Comparison of ENCODE assay signal across 8 cellular contexts in genomic region chr11:48109046-48109666, GRCh38.
DNase-seq lines count a peak whose midpoint lies in the region; ATAC-seq and TF ChIP-seq lines count a peak whose summit lies in the region.

No MANE protein-coding gene starts in this region.

- peak overlapping the region; percentile 87 for H3K27ac Mint-ChIP-seq in activated CD4-positive, alpha-beta T cell treated with anti-CD3 and anti-CD28 coated beads for 36 hours

- H4K20me1 ChIP-seq in Loucy (ENCODE audit: insufficient read depth, low read length, poor library complexity, severe bottlenecking), result no peaks in the 10 kb centered on the region

- peak overlapping the region; percentile 86 for H2AFZ ChIP-seq in Loucy (ENCODE audit: low read length)

- peak; percentile 47 for TF ChIP-seq CTCF in Loucy (conservative IDR thresholded peaks at IDR 0.05; ENCODE audit: low read length)

- no peaks in the 10 kb centered on the region for H3K9me3 Mint-ChIP-seq in activated CD4-positive, alpha-beta T cell treated with anti-CD3 and anti-CD28 coated beads for 36 hours (ENCODE audit: low read depth)

- H3K4me3 Mint-ChIP-seq in activated CD4-positive, alpha-beta T cell treated with anti-CD3 and anti-CD28 coated beads for 36 hours, result peak overlapping the region; percentile 66

- H3K4me1 ChIP-seq in Loucy (ENCODE audit: insufficient read depth, low read length, poor library complexity, severe bottlenecking) (peaks cover 5% of the 10 kb centered on the region), SJSA1 (replicated peaks) (peaks cover 33% of the 10 kb centered on the region), muscle layer of duodenum (ENCODE audit: control insufficient read depth in 1 of 2, insufficient read depth in 2 of 2, low read length in 2 of 2) (peaks cover 4 to 22% of the 10 kb centered on the region in 2 donors)
- H3K4me1 ChIP-seq in effector memory CD4-positive, alpha-beta T cell (ENCODE audit: control insufficient read depth, insufficient read depth, low read length, poor library complexity, severe bottlenecking), result peaks cover 22% of the 10 kb centered on the region

- H3K36me3 ChIP-seq in Loucy (ENCODE audit: insufficient read depth, low read length), result no peaks in the 10 kb centered on the region
- peaks cover 3% of the 10 kb centered on the region; the same call in 1 of the 2 replicates for H3K36me3 ChIP-seq in SJSA1
- peaks cover 5% of the 10 kb centered on the region for H3K36me3 ChIP-seq in effector memory CD4-positive, alpha-beta T cell (ENCODE audit: control insufficient read depth, insufficient read depth, low read length)
- H3K36me3 ChIP-seq in muscle layer of duodenum (ENCODE audit: control insufficient read depth in 1 of 2, insufficient read depth in 2 of 2, low read length in 2 of 2), result no peaks in the 10 kb centered on the region

- no peak for DNase-seq in activated CD4-positive, alpha-beta T cell treated with anti-CD3 and anti-CD28 coated beads for 36 hours
- DNase-seq in activated CD4-positive, alpha-beta T cell treated with anti-CD3 and anti-CD28 coated beads, Interleukin-2, amount 50 U/mL, for 1 hour, result no peak
- DNase-seq in SJSA1 (ENCODE audit: low read depth in 1 of 2, low spot score in 2 of 2), result peak; percentile 13 to 45
- DNase-seq in effector memory CD4-positive, alpha-beta T cell, result no peak

- peaks cover 49% of the 10 kb centered on the region for H3K4me1 Mint-ChIP-seq in activated CD4-positive, alpha-beta T cell treated with anti-CD3 and anti-CD28 coated beads for 36 hours

- no peaks in the 10 kb centered on the region for H3K79me2 ChIP-seq in Loucy (ENCODE audit: insufficient read depth, low read length)

- no peaks in the 10 kb centered on the region for H3K9me2 ChIP-seq in Loucy (replicated peaks; ENCODE audit: low read depth, low read length)

- H3K4me3 ChIP-seq in Loucy (ENCODE audit: low read length, poor library complexity, severe bottlenecking) (peak overlapping the region; percentile 72), SJSA1 (no peak overlapping the region), muscle layer of duodenum (ENCODE audit: low read depth in 1 of 2, low read length in 2 of 2) (peak overlapping the region; percentile 47 to 65)
- peak overlapping the region; percentile 48 for H3K4me3 ChIP-seq in effector memory CD4-positive, alpha-beta T cell (ENCODE audit: insufficient read depth, low read depth, low read length, poor library complexity, severe bottlenecking)

- no peaks in the 10 kb centered on the region for H3F3A ChIP-seq in Loucy (ENCODE audit: low read depth)

- H3K27me3 ChIP-seq in Loucy (ENCODE audit: insufficient read depth, low read length, poor library complexity, severe bottlenecking) (no peaks in the 10 kb centered on the region), SJSA1 (replicated peaks) (no peaks in the 10 kb centered on the region), muscle layer of duodenum (ENCODE audit: low read depth, low read length) (no peaks in the 10 kb centered on the region)
- H3K27me3 ChIP-seq in effector memory CD4-positive, alpha-beta T cell (replicated peaks; ENCODE audit: control insufficient read depth, insufficient read depth, low read length, poor library complexity, severe bottlenecking), result no peaks in the 10 kb centered on the region

- ATAC-seq in activated CD4-positive, alpha-beta T cell treated with anti-CD3 and anti-CD28 coated beads for 36 hours, result peak; percentile 34
- ATAC-seq in HG02840 (IDR thresholded peaks at IDR 0.05; ENCODE audit: low FRiP score, unreplicated experiment) (no peak), HG02678 (IDR thresholded peaks at IDR 0.05; ENCODE audit: unreplicated experiment) (no peak)

- peak overlapping the region; percentile 59 for H3K9ac ChIP-seq in Loucy (ENCODE audit: low read depth, low read length, poor library complexity, severe bottlenecking)

- intact Hi-C loops in activated CD4-positive, alpha-beta T cell treated with anti-CD3 and anti-CD28 coated beads for 36 hours (cut with DNase I, micrococcal nuclease), result loop anchor here (1.0 to 2.0 kb wide), 7 partner anchors 12 to 260 kb away; partner anchors contain the start of gene NUP160 (in 1 of the 2)

- H3K36me3 Mint-ChIP-seq in activated CD4-positive, alpha-beta T cell treated with anti-CD3 and anti-CD28 coated beads for 36 hours (ENCODE audit: low read depth), result peaks cover 3% of the 10 kb centered on the region

- H3K27me3 Mint-ChIP-seq in activated CD4-positive, alpha-beta T cell treated with anti-CD3 and anti-CD28 coated beads for 36 hours, result no peaks in the 10 kb centered on the region

- H3K9me3 ChIP-seq in Loucy (ENCODE audit: insufficient read depth, low read depth, low read length), result no peaks in the 10 kb centered on the region
- H3K9me3 ChIP-seq in SJSA1 (replicated peaks), result no peaks in the 10 kb centered on the region
- no peaks in the 10 kb centered on the region for H3K9me3 ChIP-seq in effector memory CD4-positive, alpha-beta T cell (ENCODE audit: control insufficient read depth, low read length)
- no peaks in the 10 kb centered on the region for H3K9me3 ChIP-seq in muscle layer of duodenum (ENCODE audit: control insufficient read depth in 1 of 2, low read length in 2 of 2)

- H3K4me2 ChIP-seq in Loucy (ENCODE audit: low read depth, low read length, poor library complexity, severe bottlenecking), result peak overlapping the region; percentile 80

- CTCF ChIA-PET in activated CD4-positive, alpha-beta T cell treated with anti-CD3 and anti-CD28 coated beads for 36 hours (lab: Charles Lee), result interaction anchor here (0.6 to 12.0 kb wide), 20 partner anchors 8 to 444 kb away, joined by 3 to 209 read pairs (median 4); partner anchors contain the start of gene NUP160

- POLR2A ChIA-PET in activated CD4-positive, alpha-beta T cell treated with anti-CD3 and anti-CD28 coated beads for 36 hours (lab: Charles Lee), result interaction anchor here (0.7 to 1.3 kb wide), 3 partner anchors 92 to 177 kb away, joined by 3 to 5 read pairs (median 4); no protein-coding TSS in a partner anchor

- H3K27ac ChIP-seq in SJSA1 (no peak overlapping the region), muscle layer of duodenum (ENCODE audit: low read length) (peak overlapping the region; percentile 27)
- no peak overlapping the region for H3K27ac ChIP-seq in effector memory CD4-positive, alpha-beta T cell (ENCODE audit: insufficient read depth, low read length, poor library complexity, severe bottlenecking)

Comparison
In these comparisons a context has a peak if more than half of its experiments do, and no peak if none do; other contexts are left out.
1. DNase-seq: peak in SJSA1 (2 of 2); none in activated CD4-positive, alpha-beta T cell treated with anti-CD3 and anti-CD28 coated beads for 36 hours (single experiment), activated CD4-positive, alpha-beta T cell treated with anti-CD3 and anti-CD28 coated beads, Interleukin-2, amount 50 U/mL, for 1 hour (single experiment) and effector memory CD4-positive, alpha-beta T cell (0 of 3).